Comparison of ENCODE assay signal across 2 cellular contexts in the genomic region with DNA sequence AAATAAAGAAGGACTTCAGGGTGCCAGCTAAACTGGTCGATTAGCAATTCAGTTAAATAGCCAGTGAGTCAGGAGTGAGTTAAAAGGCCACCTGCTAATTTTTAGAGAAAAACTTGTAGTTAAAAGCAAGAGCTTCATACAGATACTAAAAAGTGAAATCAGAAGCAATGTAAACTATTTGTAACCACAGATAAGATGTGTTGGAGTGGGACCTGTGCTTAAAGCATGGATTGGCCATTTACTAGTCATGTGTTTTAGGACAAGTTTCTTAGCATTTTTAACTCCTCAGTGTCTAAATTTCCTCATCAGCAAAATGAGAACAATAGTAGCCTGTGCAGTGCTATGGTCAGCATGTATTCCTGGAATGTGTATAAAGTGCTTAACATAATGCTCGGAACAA.
TF ChIP-seq lines count a peak whose summit lies in the region.

No MANE protein-coding gene starts in this region.

TF ChIP-seq in HEK293, 187 proteins besides CTCF, POLR2A, EP300 and RAD21:
- TF ChIP-seq, protein P1, sequence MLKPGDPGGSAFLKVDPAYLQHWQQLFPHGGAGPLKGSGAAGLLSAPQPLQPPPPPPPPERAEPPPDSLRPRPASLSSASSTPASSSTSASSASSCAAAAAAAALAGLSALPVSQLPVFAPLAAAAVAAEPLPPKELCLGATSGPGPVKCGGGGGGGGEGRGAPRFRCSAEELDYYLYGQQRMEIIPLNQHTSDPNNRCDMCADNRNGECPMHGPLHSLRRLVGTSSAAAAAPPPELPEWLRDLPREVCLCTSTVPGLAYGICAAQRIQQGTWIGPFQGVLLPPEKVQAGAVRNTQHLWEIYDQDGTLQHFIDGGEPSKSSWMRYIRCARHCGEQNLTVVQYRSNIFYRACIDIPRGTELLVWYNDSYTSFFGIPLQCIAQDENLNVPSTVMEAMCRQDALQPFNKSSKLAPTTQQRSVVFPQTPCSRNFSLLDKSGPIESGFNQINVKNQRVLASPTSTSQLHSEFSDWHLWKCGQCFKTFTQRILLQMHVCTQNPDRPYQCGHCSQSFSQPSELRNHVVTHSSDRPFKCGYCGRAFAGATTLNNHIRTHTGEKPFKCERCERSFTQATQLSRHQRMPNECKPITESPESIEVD (tag by site-specific recombination; IDR thresholded peaks at IDR 0.05): 0 out of 2 replicates have a peak, but pooled peaks have one; percentile 12
- TF ChIP-seq ZBTB8A (tag by site-specific recombination; IDR thresholded peaks at IDR 0.05) (no peak), HOXC10 (CRISPR knock-in tag; IDR thresholded peaks at IDR 0.05) (no peak), PRDM1 (tag by site-specific recombination; IDR thresholded peaks at IDR 0.05) (no peak), ZFHX2 (tag by site-specific recombination; conservative IDR thresholded peaks at IDR 0.05) (no peak)
- TF ChIP-seq, protein P2, sequence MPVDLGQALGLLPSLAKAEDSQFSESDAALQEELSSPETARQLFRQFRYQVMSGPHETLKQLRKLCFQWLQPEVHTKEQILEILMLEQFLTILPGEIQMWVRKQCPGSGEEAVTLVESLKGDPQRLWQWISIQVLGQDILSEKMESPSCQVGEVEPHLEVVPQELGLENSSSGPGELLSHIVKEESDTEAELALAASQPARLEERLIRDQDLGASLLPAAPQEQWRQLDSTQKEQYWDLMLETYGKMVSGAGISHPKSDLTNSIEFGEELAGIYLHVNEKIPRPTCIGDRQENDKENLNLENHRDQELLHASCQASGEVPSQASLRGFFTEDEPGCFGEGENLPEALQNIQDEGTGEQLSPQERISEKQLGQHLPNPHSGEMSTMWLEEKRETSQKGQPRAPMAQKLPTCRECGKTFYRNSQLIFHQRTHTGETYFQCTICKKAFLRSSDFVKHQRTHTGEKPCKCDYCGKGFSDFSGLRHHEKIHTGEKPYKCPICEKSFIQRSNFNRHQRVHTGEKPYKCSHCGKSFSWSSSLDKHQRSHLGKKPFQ (tag by site-specific recombination; IDR thresholded peaks at IDR 0.05): no peak

TF ChIP-seq in K562, 482 proteins besides CTCF, POLR2A, EP300 and RAD21:
- TF ChIP-seq SMARCE1 (IDR thresholded peaks at IDR 0.05): no peak
- TF ChIP-seq, protein P3, sequence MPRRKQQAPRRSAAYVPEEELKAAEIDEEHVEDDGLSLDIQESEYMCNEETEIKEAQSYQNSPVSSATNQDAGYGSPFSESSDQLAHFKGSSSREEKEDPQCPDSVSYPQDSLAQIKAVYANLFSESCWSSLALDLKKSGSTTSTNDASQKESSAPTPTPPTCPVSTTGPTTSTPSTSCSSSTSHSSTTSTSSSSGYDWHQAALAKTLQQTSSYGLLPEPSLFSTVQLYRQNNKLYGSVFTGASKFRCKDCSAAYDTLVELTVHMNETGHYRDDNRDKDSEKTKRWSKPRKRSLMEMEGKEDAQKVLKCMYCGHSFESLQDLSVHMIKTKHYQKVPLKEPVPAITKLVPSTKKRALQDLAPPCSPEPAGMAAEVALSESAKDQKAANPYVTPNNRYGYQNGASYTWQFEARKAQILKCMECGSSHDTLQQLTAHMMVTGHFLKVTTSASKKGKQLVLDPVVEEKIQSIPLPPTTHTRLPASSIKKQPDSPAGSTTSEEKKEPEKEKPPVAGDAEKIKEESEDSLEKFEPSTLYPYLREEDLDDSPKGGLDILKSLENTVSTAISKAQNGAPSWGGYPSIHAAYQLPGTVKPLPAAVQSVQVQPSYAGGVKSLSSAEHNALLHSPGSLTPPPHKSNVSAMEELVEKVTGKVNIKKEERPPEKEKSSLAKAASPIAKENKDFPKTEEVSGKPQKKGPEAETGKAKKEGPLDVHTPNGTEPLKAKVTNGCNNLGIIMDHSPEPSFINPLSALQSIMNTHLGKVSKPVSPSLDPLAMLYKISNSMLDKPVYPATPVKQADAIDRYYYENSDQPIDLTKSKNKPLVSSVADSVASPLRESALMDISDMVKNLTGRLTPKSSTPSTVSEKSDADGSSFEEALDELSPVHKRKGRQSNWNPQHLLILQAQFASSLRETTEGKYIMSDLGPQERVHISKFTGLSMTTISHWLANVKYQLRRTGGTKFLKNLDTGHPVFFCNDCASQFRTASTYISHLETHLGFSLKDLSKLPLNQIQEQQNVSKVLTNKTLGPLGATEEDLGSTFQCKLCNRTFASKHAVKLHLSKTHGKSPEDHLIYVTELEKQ (CRISPR knock-in tag; IDR thresholded peaks at IDR 0.05): no peak
- no peak for TF ChIP-seq GABPA (tag; conservative IDR thresholded peaks at IDR 0.05; ENCODE audit: low read depth)
- TF ChIP-seq CBFA2T3 (IDR thresholded peaks at IDR 0.05): no peak
- TF ChIP-seq FOXK1 (CRISPR knock-in tag; IDR thresholded peaks at IDR 0.05; ENCODE audit: borderline replicate concordance): no peak
- no peak for TF ChIP-seq NEUROD1 (IDR thresholded peaks at IDR 0.05; ENCODE audit: borderline replicate concordance, low read depth, low read length, partially characterized antibody)
- no peak for TF ChIP-seq NCOA6 (IDR thresholded peaks at IDR 0.05)
- TF ChIP-seq ZNF316 (IDR thresholded peaks at IDR 0.05): peak; percentile 12; the same call in 1 of the 2 replicates
